8 cellular contexts compared by ENCODE assay signal in genomic region chr1:72283204-72284083, GRCh38. TPM values are rescaled to one million over a fixed set of nuclear protein-coding genes. Genes with fewer than 3 reads are reported as not detected.
DNase-seq lines count a peak whose midpoint lies in the region; ATAC-seq and TF ChIP-seq lines count a peak whose summit lies in the region.

No MANE protein-coding gene starts in this region.

- H3K79me2 ChIP-seq in mesendoderm (ENCODE audit: control insufficient read depth, insufficient read depth, low read length), result no peaks in the 10 kb centered on the region

- peaks cover 16% of the 10 kb centered on the region for H3K27me3 Mint-ChIP-seq in WTC11 (ENCODE audit: low read depth)

- no peak for TF ChIP-seq POLR2A in erythroblast (IDR thresholded peaks at IDR 0.05; ENCODE audit: low read length)
- peak in 1 of 2 donors; percentile 35 for TF ChIP-seq POLR2A in suprapubic skin (IDR thresholded peaks at IDR 0.05)

- no peak overlapping the region for H2AK5ac ChIP-seq in mesendoderm (ENCODE audit: low read length)

- no peaks in the 10 kb centered on the region for H3K36me3 Mint-ChIP-seq in WTC11

- H3K56ac ChIP-seq in mesendoderm (ENCODE audit: low read length), result peak overlapping the region; percentile 90

- no peak overlapping the region for H2BK120ac ChIP-seq in mesendoderm (ENCODE audit: low read depth, low read length)

- H2BK5ac ChIP-seq in mesendoderm (ENCODE audit: low read length), result peak overlapping the region; percentile 29

- H4K8ac ChIP-seq in mesendoderm (ENCODE audit: low read depth, low read length), result no peak overlapping the region

- no peak overlapping the region for H4K5ac ChIP-seq in mesendoderm (ENCODE audit: low read length)

- H3K27me3 ChIP-seq in mesendoderm (ENCODE audit: insufficient read depth, low read length, poor library complexity) (no peaks in the 10 kb centered on the region), suprapubic skin (no peaks in the 10 kb centered on the region)

- CTCF ChIA-PET in WTC11 (lab: Charles Lee), result interaction anchor here (1.0 to 1.1 kb wide), 2 partner anchors 39 to 99 kb away, joined by 3 to 4 read pairs; no protein-coding TSS in a partner anchor

- WGBS in mesendoderm (ENCODE audit: extremely low coverage, insufficient coverage, low lambda C conversion rate), result no CpG with 5 or more reads among the region's 59 CpGs
- 1% methylated on average over 47 of the region's 59 CpGs for WGBS in suprapubic skin

- no peaks in the 10 kb centered on the region for H3K9me3 ChIP-seq in suprapubic skin

- no peak overlapping the region for H3K4me3 Mint-ChIP-seq in WTC11

- DNase-seq in ELF-1 (ENCODE audit: low read depth, low spot score) (peak; percentile 52), NCI-H2081 treated with DMSO at 0.1 percent for 48 hours (lab: John Stamatoyannopoulos, UW) (peak; percentile 16), WTC11 (ENCODE audit: low spot score) (peak; percentile 34), erythroblast (lab: John Stamatoyannopoulos, UW) (peak; percentile 19 to 24), mesendoderm (peak; percentile 78), suprapubic skin (ENCODE audit: low spot score in 2 of 2) (peak; percentile 75 to 83)

- no peak for TF ChIP-seq EP300 in suprapubic skin (IDR thresholded peaks at IDR 0.05)

- H2BK15ac ChIP-seq in mesendoderm (replicated peaks; ENCODE audit: low read depth), result no peak overlapping the region

- peak overlapping the region; percentile 74 for H3K9ac ChIP-seq in mesendoderm (ENCODE audit: low read length)

- H3K36me3 ChIP-seq in mesendoderm (ENCODE audit: control insufficient read depth, insufficient read depth, low read length), result no peaks in the 10 kb centered on the region
- H3K36me3 ChIP-seq in suprapubic skin, result no peaks in the 10 kb centered on the region

- peak overlapping the region; percentile 79 for H3K4me2 ChIP-seq in mesendoderm (ENCODE audit: low read length)

- H3K9me3 Mint-ChIP-seq in WTC11, result no peaks in the 10 kb centered on the region

- TF ChIP-seq CTCF in WTC11 (IDR thresholded peaks at IDR 0.05) (no peak), suprapubic skin (IDR thresholded peaks at IDR 0.05) (no peak)

- ATAC-seq in HG02610 (IDR thresholded peaks at IDR 0.05; ENCODE audit: unreplicated experiment) (peak; percentile 5), WTC11 (peak; percentile 26), HG03469 (IDR thresholded peaks at IDR 0.05; ENCODE audit: unreplicated experiment) (no peak)

- peaks cover 13% of the 10 kb centered on the region for H3K4me1 Mint-ChIP-seq in WTC11

- peak overlapping the region; percentile 80 for H3K4me3 ChIP-seq in mesendoderm (ENCODE audit: low read length)
- H3K4me3 ChIP-seq in suprapubic skin, result peak overlapping the region; percentile 71

- H3K4me1 ChIP-seq in mesendoderm (ENCODE audit: control insufficient read depth, low read depth, low read length), result no peaks in the 10 kb centered on the region
- H3K4me1 ChIP-seq in suprapubic skin, result peaks cover 18% of the 10 kb centered on the region

- no peak overlapping the region for H3K27ac Mint-ChIP-seq in WTC11

- H3K79me1 ChIP-seq in mesendoderm (ENCODE audit: low read length), result no peaks in the 10 kb centered on the region

- peak overlapping the region; percentile 86 for H3K23ac ChIP-seq in mesendoderm (ENCODE audit: low read length)

- peak overlapping the region; percentile 15 for H3K27ac ChIP-seq in mesendoderm (ENCODE audit: low read depth, low read length)
- H3K27ac ChIP-seq in suprapubic skin, result peak overlapping the region; percentile 90

- H3K18ac ChIP-seq in mesendoderm (ENCODE audit: low read length), result peak overlapping the region; percentile 69

- H3K4ac ChIP-seq in mesendoderm (ENCODE audit: low read depth, low read length), result no peak overlapping the region

- POLR2A ChIA-PET in WTC11 (lab: Charles Lee), result interaction anchor here (0.7 kb wide), 1 partner anchor 99 kb away, joined by 3 read pairs; no protein-coding TSS in a partner anchor

TF ChIP-seq in WTC11, 78 proteins besides CTCF, POLR2A, EP300 and RAD21 (continues in another document):
- TF ChIP-seq FOXK1 (CRISPR knock-in tag; IDR thresholded peaks at IDR 0.05) (peak; percentile 27; the same call in 1 of the 2 replicates), ZNF263 (CRISPR knock-in tag; IDR thresholded peaks at IDR 0.05; ENCODE audit: low read depth) (no peak), SP1 (CRISPR knock-in tag; conservative IDR thresholded peaks at IDR 0.05) (no peak), TEAD4 (CRISPR knock-in tag; IDR thresholded peaks at IDR 0.05) (no peak), AFF4 (CRISPR knock-in tag; IDR thresholded peaks at IDR 0.05; ENCODE audit: borderline replicate concordance) (no peak), ZNF416 (CRISPR knock-in tag; IDR thresholded peaks at IDR 0.05) (no peak), TEAD1 (CRISPR knock-in tag; IDR thresholded peaks at IDR 0.05) (peak; percentile 40; the same call in 1 of the 2 replicates), ARID4B (CRISPR knock-in tag; IDR thresholded peaks at IDR 0.05; ENCODE audit: borderline replicate concordance) (peak; percentile 60; the same call in 1 of the 2 replicates), NR3C1 (CRISPR knock-in tag; conservative IDR thresholded peaks at IDR 0.05; ENCODE audit: low read depth) (no peak), ETV6 (CRISPR knock-in tag; IDR thresholded peaks at IDR 0.05) (0 out of 2 replicates have a peak, but pooled peaks have one; percentile 43)

RNA-seq across cellular contexts. Expression of gene NEGR1, which starts 1.1 kb away (rescaled TPM):
- total RNA-seq in WTC11 (2021) (2.7 to 3.0 TPM (median 2.9 TPM) in 3 replicates), suprapubic skin (1 to 10 TPM; 3.0 to 9.9 (median 3.8) TPM)
- polyA plus RNA-seq in mesendoderm (2013, experiment 1 of 2), result 0.94 TPM
- polyA plus RNA-seq in mesendoderm (2013, experiment 2 of 2), result 0.91 TPM

Comparison
In these comparisons a context has a peak if more than half of its experiments do, and no peak if none do; other contexts are left out.
1. DNase-seq: peak in every context shown above with its lines; median percentile 79 in suprapubic skin; 78 in mesendoderm; 52 in ELF-1; 34 in WTC11; 22 in erythroblast; 16 in NCI-H2081 treated with DMSO at 0.1 percent for 48 hours.